ENCODE assay signal across 19 cellular contexts in genomic region chr3:53311882-53312281, GRCh38.
"Had no signal": no experiment of that assay in that cellular context is flagged by ENCODE, and none has a peak within 500 bp of the region (broad histone marks: within the 10 kb centered on the region; RNA-seq: fewer than 3 reads in every experiment).

No MANE protein-coding gene starts in this region.

- H3K4me3 ChIP-seq: ascending aorta, pancreas, SJSA1, tibial artery had no signal

- ATAC-seq: activated CD4-positive, alpha-beta T cell treated with anti-CD3 and anti-CD28 coated beads for 36 hours; activated CD8-positive, alpha-beta memory T cell treated with anti-CD3 and anti-CD28 coated beads, Interleukin-2, amount 10 ng/mL, durations not matched to agents 7 days and 5 days; activated T-helper 17 cell treated with anti-CD3 and anti-CD28 coated beads, Interleukin-2, amount 50 U/mL, for 72 hours; effector memory CD8-positive, alpha-beta T cell; naive thymus-derived CD4-positive, alpha-beta T cell; WTC11 had no signal

- H3K27ac ChIP-seq: neutrophil, SJSA1, tibial artery had no signal

- H3K27me3 ChIP-seq: ascending aorta, neutrophil, pancreas, SJSA1, tibial artery had no signal

- H3K9me3 ChIP-seq: ascending aorta, neutrophil, pancreas, SJSA1, tibial artery had no signal

- H3K4me1 ChIP-seq: pancreas, SJSA1 had no signal

- H3K9me3 Mint-ChIP-seq: activated T-helper 17 cell treated with anti-CD3 and anti-CD28 coated beads, Interleukin-2, amount 50 U/mL, for 72 hours; effector memory CD8-positive, alpha-beta T cell; immature natural killer cell; naive thymus-derived CD4-positive, alpha-beta T cell; WTC11 had no signal

- H3K27me3 Mint-ChIP-seq: activated CD4-positive, alpha-beta T cell treated with anti-CD3 and anti-CD28 coated beads for 36 hours; activated CD8-positive, alpha-beta memory T cell treated with anti-CD3 and anti-CD28 coated beads, Interleukin-2, amount 10 ng/mL, durations not matched to agents 7 days and 5 days; activated T-helper 17 cell treated with anti-CD3 and anti-CD28 coated beads, Interleukin-2, amount 50 U/mL, for 72 hours; effector memory CD8-positive, alpha-beta T cell; naive thymus-derived CD4-positive, alpha-beta T cell had no signal

- H3K4me1 Mint-ChIP-seq: activated CD4-positive, alpha-beta T cell treated with anti-CD3 and anti-CD28 coated beads for 36 hours; activated CD8-positive, alpha-beta memory T cell treated with anti-CD3 and anti-CD28 coated beads, Interleukin-2, amount 10 ng/mL, durations not matched to agents 7 days and 5 days; activated T-helper 17 cell treated with anti-CD3 and anti-CD28 coated beads, Interleukin-2, amount 50 U/mL, for 72 hours; WTC11 had no signal

- DNase-seq: activated CD4-positive, alpha-beta T cell treated with anti-CD3 and anti-CD28 coated beads for 36 hours; activated CD4-positive, alpha-beta T cell treated with anti-CD3 and anti-CD28 coated beads, Interleukin-2, amount 50 U/mL, for 48 hours; activated CD8-positive, alpha-beta memory T cell treated with anti-CD3 and anti-CD28 coated beads, Interleukin-2, amount 10 ng/mL, durations not matched to agents 7 days and 5 days; activated naive CD4-positive, alpha-beta T cell; activated T-cell treated with anti-CD3 and anti-CD28 coated beads, Interleukin-2, amount 50 U/mL, for 1 hour; dermis blood vessel endothelial cell; effector memory CD8-positive, alpha-beta T cell; immature natural killer cell; kidney glomerular epithelial cell; mesendoderm; naive thymus-derived CD4-positive, alpha-beta T cell; pancreas; stimulated activated naive CD4-positive, alpha-beta T cell; tibial artery had no signal

- H3K27ac Mint-ChIP-seq: activated CD8-positive, alpha-beta memory T cell treated with anti-CD3 and anti-CD28 coated beads, Interleukin-2, amount 10 ng/mL, durations not matched to agents 7 days and 5 days; WTC11 had no signal

- H3K4me3 Mint-ChIP-seq: activated CD4-positive, alpha-beta T cell treated with anti-CD3 and anti-CD28 coated beads for 36 hours; activated CD8-positive, alpha-beta memory T cell treated with anti-CD3 and anti-CD28 coated beads, Interleukin-2, amount 10 ng/mL, durations not matched to agents 7 days and 5 days; activated T-helper 17 cell treated with anti-CD3 and anti-CD28 coated beads, Interleukin-2, amount 50 U/mL, for 72 hours; effector memory CD8-positive, alpha-beta T cell; immature natural killer cell; naive thymus-derived CD4-positive, alpha-beta T cell; WTC11 had no signal
